ENCODE assay signal across 8 cellular contexts in genomic region chr12:56258820-56259183, GRCh38. TPM values are rescaled to one million over a fixed set of nuclear protein-coding genes. Genes with fewer than 3 reads are reported as not detected.
DNase-seq lines count a peak whose midpoint lies in the region; ATAC-seq and TF ChIP-seq lines count a peak whose summit lies in the region.

No MANE protein-coding gene starts in this region.

- intact Hi-C loops in CD14-positive monocyte (cut with micrococcal nuclease) = loop anchor here (5.0 to 10.0 kb wide), 2 partner anchors 52 to 64 kb away; no protein-coding TSS in a partner anchor

- H3K4me2 ChIP-seq in neural cell (ENCODE audit: low read length) = peak overlapping the region; percentile 41

- H3K4me1 Mint-ChIP-seq in CD14-positive monocyte = peaks cover 18% of the 10 kb centered on the region

- H3K9me2 ChIP-seq in neural cell (ENCODE audit: insufficient read depth, low read length) = no peaks in the 10 kb centered on the region

- H3K4me1 ChIP-seq in duodenal mucosa (ENCODE audit: control insufficient read depth in 1 of 2, insufficient read depth in 2 of 2, low read length in 2 of 2) = peaks cover 12 to 15% of the 10 kb centered on the region in 2 donors

- no peaks in the 10 kb centered on the region for H3K27me3 ChIP-seq in MG63
- H3K27me3 ChIP-seq in duodenal mucosa (ENCODE audit: control insufficient read depth in 1 of 2, insufficient read depth in 2 of 2, low read length in 2 of 2) = no peaks in the 10 kb centered on the region
- H3K27me3 ChIP-seq in neural cell (ENCODE audit: insufficient read depth, low read depth, low read length) = no peaks in the 10 kb centered on the region

- no peaks in the 10 kb centered on the region for H3F3A ChIP-seq in neural cell (ENCODE audit: insufficient read depth, low read length, poor library complexity, severe bottlenecking)

- peak overlapping the region; percentile 92 to 96 for H3K4me3 Mint-ChIP-seq in CD14-positive monocyte

- H2AFZ ChIP-seq in neural cell (ENCODE audit: low read depth, low read length) = peak overlapping the region; percentile 89

- peaks cover 21% of the 10 kb centered on the region for H3K79me2 ChIP-seq in neural cell (replicated peaks; ENCODE audit: insufficient read depth, low read length)

- H3K36me3 ChIP-seq in MG63 = peaks cover 36% of the 10 kb centered on the region
- peaks cover 14 to 29% of the 10 kb centered on the region in 2 donors for H3K36me3 ChIP-seq in duodenal mucosa (ENCODE audit: control insufficient read depth in 1 of 2, insufficient read depth in 2 of 2, low read length in 2 of 2)
- H3K36me3 ChIP-seq in neural cell (ENCODE audit: insufficient read depth, low read length) = peaks cover 7% of the 10 kb centered on the region

- DNase-seq in CD14-positive monocyte (ENCODE audit: low spot score) = no peak
- DNase-seq in MG63 = no peak
- DNase-seq in NCI-H2171 (lab: John Stamatoyannopoulos, UW) = no peak
- DNase-seq in HPDE6-E6E7 (ENCODE audit: extremely low spot score) = no peak
- DNase-seq in GM10266 (ENCODE audit: extremely low spot score) = no peak

- H3K4me3 ChIP-seq in MG63 = peak overlapping the region; percentile 72
- H3K4me3 ChIP-seq in duodenal mucosa (ENCODE audit: low read depth in 1 of 2, low read length in 2 of 2) = peak overlapping the region; percentile 77 to 85
- peak overlapping the region; percentile 96 for H3K4me3 ChIP-seq in neural cell (ENCODE audit: low read length)

- H3K9ac ChIP-seq in duodenal mucosa (ENCODE audit: low read depth in 1 of 2, low read length in 2 of 2) = peak overlapping the region; percentile 85 to 88
- H3K9ac ChIP-seq in neural cell (ENCODE audit: low read length) = peak overlapping the region; percentile 96

- H3K27ac ChIP-seq in duodenal mucosa (ENCODE audit: low read depth, low read length) (no peak overlapping the region), neural cell (ENCODE audit: low read length) (peak overlapping the region; percentile 60)

- peak overlapping the region; percentile 63 to 90 (median 86) for H3K27ac Mint-ChIP-seq in CD14-positive monocyte

- TF ChIP-seq RAD21 in neural cell (conservative IDR thresholded peaks at IDR 0.05) = no peak

- peaks cover 0 to 2% (median 0%) of the 10 kb centered on the region in 3 donors for H3K27me3 Mint-ChIP-seq in CD14-positive monocyte (ENCODE audit: low read depth in 3 of 3)

- ATAC-seq in GM18511 (IDR thresholded peaks at IDR 0.05; ENCODE audit: unreplicated experiment) = no peak

- TF ChIP-seq CTCF in CD14-positive monocyte (IDR thresholded peaks at IDR 0.05) (no peak), neural cell (IDR thresholded peaks at IDR 0.05; ENCODE audit: poor library complexity, severe bottlenecking) (no peak), GM10266 (IDR thresholded peaks at IDR 0.05; ENCODE audit: control insufficient read depth, insufficient read depth, low read depth, missing control alignments) (no peak)

- H3K9me3 Mint-ChIP-seq in CD14-positive monocyte = no peaks in the 10 kb centered on the region

- H3K36me3 Mint-ChIP-seq in CD14-positive monocyte = peaks cover 21 to 26% of the 10 kb centered on the region in 2 donors

- H3K9me3 ChIP-seq in MG63 = no peaks in the 10 kb centered on the region
- no peaks in the 10 kb centered on the region for H3K9me3 ChIP-seq in duodenal mucosa (ENCODE audit: control insufficient read depth in 1 of 2, low read length in 2 of 2)
- no peaks in the 10 kb centered on the region for H3K9me3 ChIP-seq in neural cell (ENCODE audit: low read length)

- H4K20me1 ChIP-seq in neural cell (ENCODE audit: insufficient read depth) = no peaks in the 10 kb centered on the region

- TF ChIP-seq EP300 in neural cell (conservative IDR thresholded peaks at IDR 0.05; ENCODE audit: poor library complexity, severe bottlenecking) = no peak

TF ChIP-seq in neural cell, 6 proteins besides CTCF, POLR2A, EP300 and RAD21:
- TF ChIP-seq EZH2 (IDR thresholded peaks at IDR 0.05; ENCODE audit: borderline replicate concordance, insufficient read depth, low read length, poor library complexity, severe bottlenecking) (no peak), REST (IDR thresholded peaks at IDR 0.05; ENCODE audit: borderline replicate concordance) (no peak), TAF1 (IDR thresholded peaks at IDR 0.05; ENCODE audit: low read depth) (no peak), SMC3 (conservative IDR thresholded peaks at IDR 0.05; ENCODE audit: poor library complexity) (no peak), POLR2AphosphoS5 (IDR thresholded peaks at IDR 0.05) (no peak), MXI1 (conservative IDR thresholded peaks at IDR 0.05; ENCODE audit: poor library complexity, severe bottlenecking) (no peak)

RNA-seq across cellular contexts. Expression of gene ANKRD52, which starts 0.6 kb away (rescaled TPM):
- polyA plus RNA-seq in CD14-positive monocyte = 1 to 10 TPM; 1.5 to 2.4 TPM
- total RNA-seq in MG63 (2014; rRNA removed; shearing (Covaris generic); ENCODE audit: low replicate concordance) = 6.0 and 18.9 TPM in 2 replicates
- 7.3 and 8.3 TPM in 2 replicates for polyA plus RNA-seq in neural cell
- polyA minus RNA-seq in neural cell = 12.2 and 17.2 TPM in 2 replicates

RNA-seq across cellular contexts. Expression of gene COQ10A, which starts 7.9 kb away (rescaled TPM):
- polyA plus RNA-seq in CD14-positive monocyte (1 to 10 TPM; 1.7 to 2.0 TPM), neural cell (56.5 and 62.4 TPM in 2 replicates)
- 6.9 and 7.7 TPM in 2 replicates for total RNA-seq in MG63 (2014; rRNA removed; shearing (Covaris generic); ENCODE audit: low replicate concordance)
- polyA minus RNA-seq in neural cell = 22.2 TPM in 2 replicates

RNA-seq across cellular contexts. Expression of gene SLC39A5, which starts 29.0 kb away (rescaled TPM):
- polyA plus RNA-seq in CD14-positive monocyte (under 1 TPM in 1 of 2 donors, not detected in 1; 0.21 TPM), neural cell (0.33 TPM in 1 of 2 replicates, not detected in the other)
- total RNA-seq in MG63 (2014; rRNA removed; shearing (Covaris generic); ENCODE audit: low replicate concordance) = not detected in 2 replicates
- polyA minus RNA-seq in neural cell = not detected in 2 replicates

RNA-seq across cellular contexts. Expression of gene NABP2, which starts 34.7 kb away (rescaled TPM):
- polyA plus RNA-seq in CD14-positive monocyte = 1 to 10 TPM; 2.7 to 3.2 TPM
- 61.0 and 115 TPM in 2 replicates for total RNA-seq in MG63 (2014; rRNA removed; shearing (Covaris generic); ENCODE audit: low replicate concordance)
- 54.3 and 79.1 TPM in 2 replicates for polyA plus RNA-seq in neural cell
- polyA minus RNA-seq in neural cell = 25.8 and 25.9 TPM in 2 replicates

RNA-seq across cellular contexts. Expression of gene RNF41, which starts 37.1 kb away (rescaled TPM):
- 10 to 100 TPM; 35.8 to 45.7 TPM for polyA plus RNA-seq in CD14-positive monocyte
- 51.6 and 107 TPM in 2 replicates for total RNA-seq in MG63 (2014; rRNA removed; shearing (Covaris generic); ENCODE audit: low replicate concordance)
- 87.9 and 108 TPM in 2 replicates for polyA plus RNA-seq in neural cell
- polyA minus RNA-seq in neural cell = 128 and 153 TPM in 2 replicates

Comparison
In these comparisons a context has a peak if more than half of its experiments do, and no peak if none do; other contexts are left out.
1. RNA of gene COQ10A, which starts 7.9 kb away (polyA plus RNA-seq): 56.5 to 62.4 TPM in neural cell; 1.7 to 2.0 TPM in CD14-positive monocyte; every median in the first group is over 10 times any median in the second.
2. Peak in every context shown above with its lines, with median percentiles within 50 percentile points of each other: H3K4me3 ChIP-seq.